In the genomic region with DNA sequence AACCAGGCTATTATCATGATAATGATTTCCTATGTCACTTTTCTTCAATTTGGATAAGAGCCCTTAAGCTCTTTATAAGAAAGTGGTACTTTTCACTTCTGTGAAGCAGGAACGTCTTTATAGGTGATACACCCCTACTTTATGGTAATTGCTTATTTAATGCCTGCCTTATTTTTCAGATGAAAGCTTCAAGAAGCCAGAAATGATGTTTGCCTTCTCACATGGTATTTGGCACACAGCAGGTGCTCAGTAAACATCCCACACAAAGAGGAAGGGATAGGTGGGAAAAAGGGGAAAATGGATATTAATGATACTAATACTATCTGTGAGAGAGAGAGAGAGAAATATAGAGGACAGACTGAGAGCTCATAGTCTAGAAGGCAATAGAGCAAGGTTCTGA, we compare ENCODE assay signal across 26 cellular contexts.
"Had no signal": no experiment of that assay in that cellular context is flagged by ENCODE, and none has a peak within 500 bp of the region (broad histone marks: within the 10 kb centered on the region; RNA-seq: fewer than 3 reads in every experiment).

No MANE protein-coding gene starts in this region.

- H3K4me3 ChIP-seq: left ventricle myocardium inferior, lung, pancreas, prostate gland, skin epidermis, stomach, testis, thyroid gland, transverse colon, upper lobe of left lung, vagina had no signal

- H3K4me1 ChIP-seq: left ventricle myocardium inferior, pancreas, prostate gland, stomach, testis, thyroid gland, transverse colon, upper lobe of left lung, vagina had no signal

- H3K9me3 ChIP-seq: left ventricle myocardium inferior, pancreas, prostate gland, stomach, testis, thyroid gland, transverse colon, upper lobe of left lung, vagina had no signal

- H3K27ac ChIP-seq: left ventricle myocardium inferior, pancreas, prostate gland, skin epidermis, stomach, testis, thyroid gland, transverse colon, upper lobe of left lung, vagina had no signal

- H3K36me3 ChIP-seq: left ventricle myocardium inferior, pancreas, prostate gland, stomach, thyroid gland, transverse colon, upper lobe of left lung, vagina had no signal

- ATAC-seq: natural killer cell; pancreas; right cardiac atrium; sciatic nerve; stimulated activated naive B cell treated with anti-CD40 and anti-IgM and Interleukin-4, amounts not matched to agents 10 μg/mL and 1 μg/mL and 100 μg/mL, for 72 hours; stimulated activated naive CD8-positive, alpha-beta T cell treated with anti-CD3 and anti-CD28 coated beads, Interleukin-15, Interleukin-2, amounts not matched to agents 100 U/mL and 50 U/mL, for 24 hours had no signal

- DNase-seq: islet precursor cell; left ventricle myocardium inferior; mesendoderm; naive B cell; natural killer cell; nephron progenitor cell; pancreas; posterior cingulate gyrus; retina; right cardiac atrium; stimulated activated CD4-positive, alpha-beta T cell treated with anti-CD3 and anti-CD28 coated beads, Interleukin-12 subunit alpha, Interleukin-12 subunit beta, amount 100 ng/mL, for 4 hours; stimulated activated CD4-positive, alpha-beta T cell treated with anti-CD3 and anti-CD28 coated beads, Interleukin-15, amount 100 ng/mL, for 24 hours; stimulated activated CD4-positive, alpha-beta T cell treated with anti-CD3 and anti-CD28 coated beads, Interleukin-2, amount 100 ng/mL, for 24 hours; stimulated activated CD4-positive, alpha-beta T cell treated with anti-CD3 and anti-CD28 coated beads, Interleukin-4, amount 100 ng/mL, for 1 hour; stimulated activated naive B cell treated with anti-CD40 and anti-IgM and Interleukin-4, amounts not matched to agents 10 μg/mL and 1 μg/mL and 100 μg/mL, for 72 hours; stimulated activated naive CD8-positive, alpha-beta T cell treated with anti-CD3 and anti-CD28 coated beads, Interleukin-15, Interleukin-2, amounts not matched to agents 100 U/mL and 50 U/mL, for 24 hours; stomach; testis; thyroid gland; transverse colon; upper lobe of left lung had no signal

- H3K27me3 ChIP-seq: testis, thyroid gland, upper lobe of left lung, vagina had no signal
